19 cellular contexts compared by ENCODE assay signal in genomic region chr2:8569332-8569930, GRCh38.
DNase-seq lines count a peak whose midpoint lies in the region; ATAC-seq, FAIRE-seq and TF ChIP-seq lines count a peak whose summit lies in the region.
"Had no signal": no experiment of that assay in that cellular context is flagged by ENCODE, and none has a peak within 500 bp of the region (broad histone marks: within the 10 kb centered on the region; RNA-seq: fewer than 3 reads in every experiment).

No MANE protein-coding gene starts in this region.

- H4K20me1 ChIP-seq in K562 (replicated peaks; ENCODE audit: control insufficient read depth, insufficient read depth, low read length) = no peaks in the 10 kb centered on the region
- H4K20me1 ChIP-seq in HepG2 (ENCODE audit: insufficient read depth, low read length) = no peaks in the 10 kb centered on the region

- DNase-seq in T-helper 1 cell (no peak), K562 (ENCODE audit: extremely low read depth in 1 of 4, low spot score in 3 of 4) (no peak), HepG2 (ENCODE audit: low spot score) (no peak), sigmoid colon (peak; percentile 49), aorta (no peak), NCI-H510A (lab: John Stamatoyannopoulos, UW) (no peak), endodermal cell (no peak)
- DNase-seq: 8988T, GDM1, NCI-H1417, NCI-H187 treated with DMSO at 0.1 percent for 48 hours, NCI-H2171, NCI-H446, NCI-H774 had no signal

- POLR2A ChIA-PET in K562 (lab: Yijun Ruan, JAX) (interaction anchor here (0.6 to 0.7 kb wide), 2 partner anchors 18 to 29 kb away, joined by 3 to 4 read pairs; no protein-coding TSS in a partner anchor), HepG2 (lab: Yijun Ruan, JAX) (no interaction called here)

- H3K9ac ChIP-seq in K562 (ENCODE audit: insufficient read depth in 1 of 2, low read depth in 2 of 2, low read length in 2 of 2) (no peak overlapping the region), HepG2 (ENCODE audit: insufficient read depth, low read depth, low read length) (no peak overlapping the region), endodermal cell (ENCODE audit: extremely low read depth, low read length, poor library complexity, severe bottlenecking) (no peak overlapping the region)

- no peak overlapping the region for H3K4me3 ChIP-seq in K562
- H3K4me3 ChIP-seq in HepG2 (replicated peaks in 1 of 3; ENCODE audit: insufficient read depth in 1 of 3, low read depth in 2 of 3, low read length in 3 of 3) = no peak overlapping the region
- no peak overlapping the region for H3K4me3 ChIP-seq in sigmoid colon
- H3K4me3 ChIP-seq in aorta (ENCODE audit: low read length in 2 of 2) = no peak overlapping the region
- no peak overlapping the region for H3K4me3 ChIP-seq in endodermal cell (ENCODE audit: low read length)
- H3K4me3 ChIP-seq: GM12878, SJSA1 had no signal

- WGBS in K562 (ENCODE audit: insufficient coverage, low coverage, missing lambda C conversion rate) = 5% methylated on average over 11 of the region's 11 CpGs
- WGBS in HepG2 (ENCODE audit: low lambda C conversion rate) = 52% methylated on average over 11 of the region's 11 CpGs
- 84 to 89% methylated on average over 11 of the region's 11 CpGs for WGBS in sigmoid colon, 2 donors
- WGBS in aorta, 2 donors = 87 to 88% methylated on average over 11 of the region's 11 CpGs
- 89 to 98% methylated on average over 5 to 11 of the region's 11 CpGs for WGBS in endodermal cell (ENCODE audit: insufficient coverage in 1 of 2, insufficient read length in 1 of 2), 2 experiments

- TF ChIP-seq EP300 in K562 (IDR thresholded peaks at IDR 0.05; ENCODE audit: low read length) (no peak), HepG2 (IDR thresholded peaks at IDR 0.05; ENCODE audit: low read depth in 2 of 2, low read length in 2 of 2) (no peak), HepG2 (CRISPR knock-in tag; IDR thresholded peaks at IDR 0.05; ENCODE audit: borderline replicate concordance) (no peak), sigmoid colon (IDR thresholded peaks at IDR 0.05) (no peak)

- H3K4me2 ChIP-seq in K562 (ENCODE audit: insufficient read depth, low read length) (no peak overlapping the region), HepG2 (ENCODE audit: low read depth, low read length) (no peak overlapping the region)

- no peak for TF ChIP-seq RAD21 in K562 (CRISPR knock-in tag; conservative IDR thresholded peaks at IDR 0.05 in 1 of 2, IDR thresholded peaks at IDR 0.05 in 1 of 2)
- TF ChIP-seq RAD21 in HepG2 (CRISPR knock-in tag; IDR thresholded peaks at IDR 0.05) = no peak

- BruUV-seq in K562 (replicated peaks; lab: Mats Ljungman, UMichigan) = no TSS peak
- no TSS peak for BruUV-seq in HepG2 (replicated peaks; lab: Mats Ljungman, UMichigan)

- peaks cover 6 to 16% of the 10 kb centered on the region in 2 experiments; a peak in 1 of 5 replicates for H3K4me1 ChIP-seq in K562 (replicated peaks in 1 of 2; ENCODE audit: control insufficient read depth in 2 of 2, insufficient read depth in 2 of 2, low read length in 2 of 2)
- peaks cover 35% of the 10 kb centered on the region for H3K4me1 ChIP-seq in HepG2 (ENCODE audit: insufficient read depth, low read length)
- H3K4me1 ChIP-seq in sigmoid colon = no peaks in the 10 kb centered on the region
- H3K4me1 ChIP-seq in aorta (ENCODE audit: control insufficient read depth in 1 of 2, insufficient read depth in 2 of 2, low read length in 2 of 2) = no peaks in the 10 kb centered on the region
- no peaks in the 10 kb centered on the region for H3K4me1 ChIP-seq in endodermal cell (ENCODE audit: control insufficient read depth, insufficient read depth, low read length)

- no peaks in the 10 kb centered on the region for H3K9me3 ChIP-seq in K562 (replicated peaks; ENCODE audit: control insufficient read depth, insufficient read depth, low read depth, low read length)
- H3K9me3 ChIP-seq in HepG2 (ENCODE audit: low read length) = no peaks in the 10 kb centered on the region
- no peaks in the 10 kb centered on the region for H3K9me3 ChIP-seq in sigmoid colon
- no peaks in the 10 kb centered on the region for H3K9me3 ChIP-seq in aorta (ENCODE audit: control insufficient read depth, low read length)
- no peaks in the 10 kb centered on the region for H3K9me3 ChIP-seq in endodermal cell (ENCODE audit: control insufficient read depth, low read length)
- H3K9me3 ChIP-seq: SJSA1 had no signal

- H3K79me2 ChIP-seq in K562 (ENCODE audit: control insufficient read depth, insufficient read depth, low read length) (no peaks in the 10 kb centered on the region), HepG2 (ENCODE audit: insufficient read depth, low read length) (no peaks in the 10 kb centered on the region)

- FAIRE-seq in K562 (lab: Jason Lieb, UNC) (no peak), HepG2 (lab: Jason Lieb, UNC) (no peak)
- FAIRE-seq: GM12878, H54 had no signal

- peaks cover 33 to 92% of the 10 kb centered on the region in 2 experiments for H3K27me3 ChIP-seq in K562 (ENCODE audit: control insufficient read depth in 2 of 2, insufficient read depth in 2 of 2, low read length in 2 of 2)
- H3K27me3 ChIP-seq in HepG2 (ENCODE audit: control insufficient read depth in 1 of 2, insufficient read depth in 2 of 2, low read length in 2 of 2) = peaks cover 4 to 18% of the 10 kb centered on the region in 2 experiments; a peak in 4 of 5 replicates
- H3K27me3 ChIP-seq in sigmoid colon = no peaks in the 10 kb centered on the region
- H3K27me3 ChIP-seq in aorta (ENCODE audit: control insufficient read depth in 1 of 2, insufficient read depth in 2 of 2, low read length in 1 of 2) = no peaks in the 10 kb centered on the region
- no peaks in the 10 kb centered on the region for H3K27me3 ChIP-seq in endodermal cell (ENCODE audit: control insufficient read depth, insufficient read depth, low read length, poor library complexity, severe bottlenecking)
- H3K27me3 ChIP-seq: SJSA1 had no signal

- TF ChIP-seq CTCF in K562 (IDR thresholded peaks at IDR 0.05 in 2 of 3, conservative IDR thresholded peaks at IDR 0.05 in 1 of 3; ENCODE audit: insufficient read depth in 2 of 3, low read depth in 1 of 3, low read length in 3 of 3) (no peak), HepG2 (CRISPR knock-in tag; IDR thresholded peaks at IDR 0.05) (no peak), sigmoid colon (IDR thresholded peaks at IDR 0.05) (no peak), endodermal cell (conservative IDR thresholded peaks at IDR 0.05) (no peak)

- no peak overlapping the region for H2AFZ ChIP-seq in K562 (ENCODE audit: low read depth, low read length)
- H2AFZ ChIP-seq in HepG2 (ENCODE audit: low read length) = no peak overlapping the region

- H3K27ac ChIP-seq in K562 (ENCODE audit: extremely low read depth, low read depth, low read length) (no peak overlapping the region), HepG2 (ENCODE audit: extremely low read length, insufficient read depth, low read length) (no peak overlapping the region), sigmoid colon (no peak overlapping the region), aorta (ENCODE audit: low read depth in 1 of 2, low read length in 2 of 2) (no peak overlapping the region), endodermal cell (ENCODE audit: low read depth, low read length) (no peak overlapping the region)
- H3K27ac ChIP-seq: SJSA1 had no signal

- ATAC-seq in K562 (no peak), HepG2 (no peak), aorta (ENCODE audit: low FRiP score) (no peak)
- ATAC-seq: GM12878 had no signal

- H3K9me3 Mint-ChIP-seq in T-helper 1 cell treated with Interleukin-12 subunit alpha and Interleukin-12 subunit beta and Interleukin-4 antibody, amounts not matched to agents 30 μg/mL and 1 μg/mL, for 36 hours = no peaks in the 10 kb centered on the region
- H3K9me3 Mint-ChIP-seq in endodermal cell = no peaks in the 10 kb centered on the region
- H3K9me3 Mint-ChIP-seq: IgD-negative memory B cell had no signal

- peaks cover 4% of the 10 kb centered on the region for H3K4me1 Mint-ChIP-seq in T-helper 1 cell treated with Interleukin-12 subunit alpha and Interleukin-12 subunit beta and Interleukin-4 antibody, amounts not matched to agents 30 μg/mL and 1 μg/mL, for 36 hours (ENCODE audit: low read depth)
- peaks cover 21% of the 10 kb centered on the region for H3K4me1 Mint-ChIP-seq in endodermal cell

- in situ Hi-C loops in K562 (cut with MboI) = no loop called here
- in situ Hi-C loops in HepG2 (cut with HindIII; ENCODE audit: extremely low pct_ligation_motif_present, low pct_unique_long_range_greater_than_20kb) = no loop called here

- H3K36me3 ChIP-seq in K562 (ENCODE audit: control insufficient read depth, insufficient read depth, low read length) (no peaks in the 10 kb centered on the region), HepG2 (replicated peaks in 1 of 2; ENCODE audit: control insufficient read depth in 1 of 2, insufficient read depth in 2 of 2, low read length in 2 of 2) (no peaks in the 10 kb centered on the region), sigmoid colon (no peaks in the 10 kb centered on the region), aorta (ENCODE audit: control insufficient read depth in 1 of 2, insufficient read depth in 2 of 2, low read length in 1 of 2) (no peaks in the 10 kb centered on the region), endodermal cell (ENCODE audit: control insufficient read depth, insufficient read depth, low read length) (no peaks in the 10 kb centered on the region)
- H3K36me3 ChIP-seq: SJSA1 had no signal

- peak overlapping the region; percentile 34 for H3K27ac Mint-ChIP-seq in T-helper 1 cell treated with Interleukin-12 subunit alpha and Interleukin-12 subunit beta and Interleukin-4 antibody, amounts not matched to agents 30 μg/mL and 1 μg/mL, for 36 hours
- no peak overlapping the region for H3K27ac Mint-ChIP-seq in endodermal cell

- H3K27me3 Mint-ChIP-seq in T-helper 1 cell treated with Interleukin-12 subunit alpha and Interleukin-12 subunit beta and Interleukin-4 antibody, amounts not matched to agents 30 μg/mL and 1 μg/mL, for 36 hours (ENCODE audit: low read depth) = peaks cover 4% of the 10 kb centered on the region
- no peaks in the 10 kb centered on the region for H3K27me3 Mint-ChIP-seq in endodermal cell (ENCODE audit: insufficient read depth)

- no peak for TF ChIP-seq POLR2A in K562 (conservative IDR thresholded peaks at IDR 0.05)
- no peak for TF ChIP-seq POLR2A in HepG2 (IDR thresholded peaks at IDR 0.05; ENCODE audit: insufficient read depth in 1 of 2, low read depth in 2 of 2, low read length in 2 of 2)
- no peak for TF ChIP-seq POLR2A in sigmoid colon (IDR thresholded peaks at IDR 0.05)

- no peaks in the 10 kb centered on the region for H3K9me1 ChIP-seq in K562 (ENCODE audit: control insufficient read depth, insufficient read depth, low read length)

- no peaks in the 10 kb centered on the region for H3K36me3 Mint-ChIP-seq in T-helper 1 cell treated with Interleukin-12 subunit alpha and Interleukin-12 subunit beta and Interleukin-4 antibody, amounts not matched to agents 30 μg/mL and 1 μg/mL, for 36 hours (ENCODE audit: low read depth)
- H3K36me3 Mint-ChIP-seq in endodermal cell (ENCODE audit: low read depth) = no peaks in the 10 kb centered on the region

- CTCF ChIA-PET in K562 (lab: Yijun Ruan, JAX; ENCODE audit: low intra/inter-chr PET ratio) (no interaction called here), HepG2 (lab: Yijun Ruan, JAX; ENCODE audit: low intra/inter-chr PET ratio, low total read pairs) (no interaction called here)

- H3K4me3 Mint-ChIP-seq in T-helper 1 cell treated with Interleukin-12 subunit alpha and Interleukin-12 subunit beta and Interleukin-4 antibody, amounts not matched to agents 30 μg/mL and 1 μg/mL, for 36 hours = no peak overlapping the region
- no peak overlapping the region for H3K4me3 Mint-ChIP-seq in endodermal cell

- intact Hi-C loops in K562 (cut with micrococcal nuclease) = no loop called here
- intact Hi-C loops in HepG2 (cut with micrococcal nuclease; ENCODE audit: unreplicated experiment) = no loop called here
- intact Hi-C loops in sigmoid colon (cut with DNase I) = no loop called here
- intact Hi-C loops in aorta (cut with DNase I) = no loop called here
